In the genomic region with DNA sequence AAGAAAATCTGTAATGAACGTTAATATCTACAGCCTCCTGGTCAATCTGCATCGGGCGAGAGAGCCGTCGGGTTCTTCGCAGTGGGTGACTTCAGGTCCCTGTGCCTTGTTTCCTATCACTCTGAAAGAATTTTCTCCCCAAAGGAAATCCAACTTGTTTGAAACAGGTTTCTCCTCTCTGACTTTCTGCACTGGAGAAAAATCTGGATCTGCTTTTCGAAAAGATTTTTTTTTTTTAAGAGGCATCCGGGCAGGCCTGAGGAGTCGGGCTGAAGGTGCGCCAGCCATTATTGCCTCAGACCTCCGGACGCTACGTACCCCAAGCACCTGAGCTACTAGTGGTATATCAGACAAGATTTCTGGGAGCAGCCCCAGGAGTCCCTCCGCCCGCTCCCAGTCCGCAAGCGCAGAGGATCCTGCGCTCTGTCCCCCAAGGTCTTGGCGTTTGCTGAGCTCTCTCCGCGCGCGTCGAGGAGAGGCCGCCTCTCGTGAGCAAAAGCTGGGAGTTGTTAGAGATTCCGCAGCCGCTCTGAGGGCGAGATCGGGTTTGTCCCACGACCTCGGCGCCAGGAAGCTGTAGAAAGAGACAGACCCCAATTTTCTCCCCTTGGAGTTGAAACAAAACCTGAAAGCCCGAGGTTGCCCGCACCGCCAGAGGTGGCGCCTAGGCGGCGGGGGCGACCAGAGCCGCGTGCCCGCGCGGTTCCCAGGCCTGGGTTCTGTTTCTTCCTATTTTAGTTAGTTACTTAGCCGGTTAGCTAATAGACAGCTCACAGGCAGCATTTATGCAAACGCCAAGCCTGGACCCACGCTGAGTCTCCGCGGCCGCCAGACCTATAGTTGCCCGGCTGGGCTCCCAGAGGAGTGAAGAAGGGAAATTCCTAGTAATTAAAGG, we compare ENCODE assay signal across 9 cellular contexts.
A peak's percentile ranks its signal among the peaks of the same experiment; 100 is the strongest.
DNase-seq lines count a peak whose midpoint lies in the region; ATAC-seq and TF ChIP-seq lines count a peak whose summit lies in the region.
"Had no signal": no experiment of that assay in that cellular context is flagged by ENCODE, and none has a peak within 500 bp of the region (broad histone marks: within the 10 kb centered on the region; RNA-seq: fewer than 3 reads in every experiment).

No MANE protein-coding gene starts in this region.

- H3K9me3 ChIP-seq in spleen = no peaks in the 10 kb centered on the region

- H3K27ac Mint-ChIP-seq in T-helper 2 cell treated with Interferon-gamma antibody and Interleukin-4, amounts not matched to agents 5 μg/mL and 100 μg/mL, for 36 hours = no peak overlapping the region

- peaks cover 26 to 68% (median 55%) of the 10 kb centered on the region in 6 donors for H3K4me1 ChIP-seq in spleen

- no peak overlapping the region for H3K27ac ChIP-seq in spleen

- no peak for TF ChIP-seq POLR2A in spleen (IDR thresholded peaks at IDR 0.05)

- WGBS in spleen, 5 donors = 3 to 6% (median 5%) methylated on average over 41 to 52 of the region's 52 CpGs

- DNase-seq in NCI-H1092 treated with DMSO at 0.1 percent for 48 hours (lab: John Stamatoyannopoulos, UW) (peak; percentile 65), NCI-H1092 (lab: John Stamatoyannopoulos, UW) (no peak), fibroblast of pulmonary artery (ENCODE audit: low read depth) (no peak), spleen (no peak), NCI-H345 treated with DMSO at 0.1 percent for 48 hours (lab: John Stamatoyannopoulos, UW; ENCODE audit: unreplicated experiment) (no peak), OCI-M2 (lab: John Stamatoyannopoulos, UW; ENCODE audit: unreplicated experiment) (no peak)
- DNase-seq in T-helper 2 cell treated with Interferon-gamma antibody and Interleukin-4, amounts not matched to agents 5 μg/mL and 100 μg/mL, for 36 hours (ENCODE audit: low spot score) = no peak
- DNase-seq: NCI-H446 treated with DMSO at 0.1 percent for 48 hours had no signal

- TF ChIP-seq CTCF in fibroblast of pulmonary artery (IDR thresholded peaks at IDR 0.05; ENCODE audit: low read length, missing control alignments) (no peak), spleen (IDR thresholded peaks at IDR 0.05 in 8 of 11, conservative IDR thresholded peaks at IDR 0.05 in 3 of 11) (no peak)

- peaks cover 24% of the 10 kb centered on the region for H3K4me1 Mint-ChIP-seq in T-helper 2 cell treated with Interferon-gamma antibody and Interleukin-4, amounts not matched to agents 5 μg/mL and 100 μg/mL, for 36 hours (ENCODE audit: low read depth)

- H3K4me3 ChIP-seq in fibroblast of pulmonary artery (replicated peaks; ENCODE audit: low read depth, low read length) (peak overlapping the region; percentile 33), spleen (peak overlapping the region in 7 of 8 donors; percentile 6 to 66 (median 20))

- no peak for ATAC-seq in HG03108 (IDR thresholded peaks at IDR 0.05; ENCODE audit: unreplicated experiment)

- H3K36me3 Mint-ChIP-seq in T-helper 2 cell treated with Interferon-gamma antibody and Interleukin-4, amounts not matched to agents 5 μg/mL and 100 μg/mL, for 36 hours (ENCODE audit: low read depth) = no peaks in the 10 kb centered on the region

- H3K27me3 ChIP-seq in spleen (replicated peaks in 1 of 7) = peaks cover 29 to 100% (median 96%) of the 10 kb centered on the region in 7 donors

- intact Hi-C loops in spleen (cut with DNase I; ENCODE audit: low total_unique reads) = no loop called here

- H3K27me3 Mint-ChIP-seq in T-helper 2 cell treated with Interferon-gamma antibody and Interleukin-4, amounts not matched to agents 5 μg/mL and 100 μg/mL, for 36 hours (ENCODE audit: low read depth) = peaks cover 97% of the 10 kb centered on the region

- peak overlapping the region; percentile 18 for H3K4me3 Mint-ChIP-seq in T-helper 2 cell treated with Interferon-gamma antibody and Interleukin-4, amounts not matched to agents 5 μg/mL and 100 μg/mL, for 36 hours

- H3K9me3 Mint-ChIP-seq in T-helper 2 cell treated with Interferon-gamma antibody and Interleukin-4, amounts not matched to agents 5 μg/mL and 100 μg/mL, for 36 hours = no peaks in the 10 kb centered on the region

- H3K36me3 ChIP-seq in spleen = no peaks in the 10 kb centered on the region
